In genomic region chr12:57615637-57616036, GRCh38 we compare ENCODE assay signal across 24 cellular contexts. TPM values are rescaled to one million over a fixed set of nuclear protein-coding genes. Genes with fewer than 3 reads are reported as not detected.
DNase-seq lines count a peak whose midpoint lies in the region; ATAC-seq, FAIRE-seq and TF ChIP-seq lines count a peak whose summit lies in the region.
"Had no signal": no experiment of that assay in that cellular context is flagged by ENCODE, and none has a peak within 500 bp of the region (broad histone marks: within the 10 kb centered on the region; RNA-seq: fewer than 3 reads in every experiment).

No MANE protein-coding gene starts in this region.

- no peaks in the 10 kb centered on the region for H3K36me3 Mint-ChIP-seq in activated T-helper 17 cell treated with anti-CD3 and anti-CD28 coated beads, Interleukin-2, amount 50 U/mL, for 72 hours (ENCODE audit: low read depth)
- H3K36me3 Mint-ChIP-seq: CD4-positive, alpha-beta memory T cell had no signal

- H3K9me3 Mint-ChIP-seq in activated T-helper 17 cell treated with anti-CD3 and anti-CD28 coated beads, Interleukin-2, amount 50 U/mL, for 72 hours: no peaks in the 10 kb centered on the region
- H3K9me3 Mint-ChIP-seq: CD4-positive, alpha-beta memory T cell had no signal

- TF ChIP-seq CTCF in heart left ventricle (IDR thresholded peaks at IDR 0.05) (no peak), right atrium auricular region (IDR thresholded peaks at IDR 0.05) (no peak), GM13976 (IDR thresholded peaks at IDR 0.05; ENCODE audit: borderline replicate concordance, control extremely low read depth, extremely low read depth, insufficient read depth, missing control alignments) (no peak), bronchial epithelial cell (IDR thresholded peaks at IDR 0.05; ENCODE audit: insufficient read depth, low read length, severe bottlenecking) (no peak), sigmoid colon (IDR thresholded peaks at IDR 0.05) (no peak)

- H3K9me3 ChIP-seq in heart left ventricle: no peaks in the 10 kb centered on the region
- no peaks in the 10 kb centered on the region for H3K9me3 ChIP-seq in right atrium auricular region
- no peaks in the 10 kb centered on the region for H3K9me3 ChIP-seq in sigmoid colon
- H3K9me3 ChIP-seq: MG63 had no signal

- no peak overlapping the region for H3K27ac Mint-ChIP-seq in activated T-helper 17 cell treated with anti-CD3 and anti-CD28 coated beads, Interleukin-2, amount 50 U/mL, for 72 hours

- H3K27ac ChIP-seq in heart left ventricle: peak overlapping the region in 4 of 12 donors; percentile 5 to 83 (median 44)
- no peak overlapping the region for H3K27ac ChIP-seq in right atrium auricular region
- H3K27ac ChIP-seq in sigmoid colon: peak overlapping the region in 1 of 4 donors; percentile 6
- H3K27ac ChIP-seq: RWPE1 had no signal

- no peak for TF ChIP-seq EP300 in sigmoid colon (IDR thresholded peaks at IDR 0.05)

- peaks cover 0 to 63% (median 21%) of the 10 kb centered on the region in 12 donors for H3K4me1 ChIP-seq in heart left ventricle
- peaks cover 0 to 53% of the 10 kb centered on the region in 2 donors for H3K4me1 ChIP-seq in right atrium auricular region
- H3K4me1 ChIP-seq in sigmoid colon: peaks cover 0 to 60% (median 49%) of the 10 kb centered on the region in 4 donors

- DNase-seq in heart left ventricle (no peak), right atrium auricular region (ENCODE audit: low spot score) (no peak), GM13976 (ENCODE audit: low spot score) (peak; percentile 18), bronchial epithelial cell (ENCODE audit: low read depth) (no peak), sigmoid colon (peak; percentile 41), NCI-H2227 treated with DMSO at 0.1 percent for 48 hours (lab: John Stamatoyannopoulos, UW) (no peak)
- DNase-seq: C1 segment of cervical spinal cord; CD4-positive, alpha-beta memory T cell; COR-L47; DMS53; KBM-7; MG63; NCI-H1694 treated with DMSO at 0.1 percent for 48 hours; NCI-H2081; NCI-H226; NCI-H510A; NCI-H69; SHP77 treated with DMSO at 0.1 percent for 48 hours had no signal

- no peak for ATAC-seq in heart left ventricle
- ATAC-seq in activated T-helper 17 cell treated with anti-CD3 and anti-CD28 coated beads, Interleukin-2, amount 50 U/mL, for 72 hours (replicated peaks): no peak
- ATAC-seq: GM12878, Panc1 had no signal

- in situ Hi-C loops in GM13976 (cut with MboI; ENCODE audit: low sequenced_read_pairs, unreplicated experiment): no loop called here

- H3K27me3 Mint-ChIP-seq in activated T-helper 17 cell treated with anti-CD3 and anti-CD28 coated beads, Interleukin-2, amount 50 U/mL, for 72 hours: peaks cover 40% of the 10 kb centered on the region

- peaks cover 0 to 45% (median 6%) of the 10 kb centered on the region in 9 donors for H3K27me3 ChIP-seq in heart left ventricle
- peaks cover 3% of the 10 kb centered on the region in 2 donors for H3K27me3 ChIP-seq in right atrium auricular region
- H3K27me3 ChIP-seq in bronchial epithelial cell (ENCODE audit: control insufficient read depth, insufficient read depth, low read length): peaks cover 31% of the 10 kb centered on the region
- peaks cover 0 to 9% (median 0%) of the 10 kb centered on the region in 3 donors for H3K27me3 ChIP-seq in sigmoid colon
- H3K27me3 ChIP-seq: MG63 had no signal

- intact Hi-C loops in heart left ventricle (cut with DNase I): no loop called here
- intact Hi-C loops in sigmoid colon (cut with DNase I): no loop called here

- peak; percentile 36 for FAIRE-seq in bronchial epithelial cell (lab: Jason Lieb, UNC)
- FAIRE-seq: GM12878, GM19239, H54 had no signal

- H3K36me3 ChIP-seq in heart left ventricle (peaks cover 0 to 28% (median 10%) of the 10 kb centered on the region in 9 donors), right atrium auricular region (no peaks in the 10 kb centered on the region), bronchial epithelial cell (ENCODE audit: control insufficient read depth, insufficient read depth, low read length) (no peaks in the 10 kb centered on the region), sigmoid colon (peaks cover 16 to 39% (median 25%) of the 10 kb centered on the region in 4 donors)

- no peak for TF ChIP-seq POLR2A in heart left ventricle (IDR thresholded peaks at IDR 0.05)
- TF ChIP-seq POLR2A in sigmoid colon (IDR thresholded peaks at IDR 0.05): no peak

- H3K4me3 Mint-ChIP-seq in activated T-helper 17 cell treated with anti-CD3 and anti-CD28 coated beads, Interleukin-2, amount 50 U/mL, for 72 hours: no peak overlapping the region

- no peaks in the 10 kb centered on the region for H3K4me1 Mint-ChIP-seq in activated T-helper 17 cell treated with anti-CD3 and anti-CD28 coated beads, Interleukin-2, amount 50 U/mL, for 72 hours

- peak overlapping the region in 7 of 12 donors; percentile 35 to 54 (median 49) for H3K4me3 ChIP-seq in heart left ventricle
- no peak overlapping the region for H3K4me3 ChIP-seq in right atrium auricular region
- no peak overlapping the region for H3K4me3 ChIP-seq in bronchial epithelial cell (ENCODE audit: low read depth, low read length)
- H3K4me3 ChIP-seq in sigmoid colon: no peak overlapping the region
- H3K4me3 ChIP-seq: GM12878, MG63 had no signal

- WGBS in heart left ventricle, 4 donors: 71 to 83% (median 78%) methylated on average over 4 to 5 of the region's 5 CpGs
- 78 to 84% methylated on average over 5 of the region's 5 CpGs for WGBS in sigmoid colon, 2 donors

RNA-seq across cellular contexts. Expression of gene ARHGEF25, which starts 4.4 kb away (rescaled TPM):
- total RNA-seq in heart left ventricle (10 to 100 TPM in 4 of 9 donors, 1 to 10 TPM in 5; 5.5 to 11.5 (median 9.5) TPM), right atrium auricular region (10 to 100 TPM in 1 of 2 donors, 1 to 10 TPM in 1; 7.4 to 11.0 TPM), bronchial epithelial cell (0.26 and 0.53 TPM in 2 replicates), sigmoid colon (100 to 1,000 TPM in 3 of 4 donors, 10 to 100 TPM in 1; 99.4 to 140 (median 113) TPM)
- polyA plus RNA-seq in heart left ventricle (10 to 100 TPM; 10.2 to 20.3 TPM), sigmoid colon (10 to 100 TPM in 2 of 3 donors, 1 to 10 TPM in 1; 5.8 to 22.8 (median 18.2) TPM)
- total RNA-seq in activated T-helper 17 cell treated with anti-CD3 and anti-CD28 coated beads, Interleukin-2, amount 50 U/mL, for 72 hours: 1 to 10 TPM; 1.5 to 1.6 TPM
- polyA plus RNA-seq: CD4-positive, alpha-beta memory T cell had no signal

RNA-seq across cellular contexts. Expression of gene DTX3, which starts 11.0 kb away (rescaled TPM):
- 10 to 100 TPM; 15.6 to 30.7 (median 22.4) TPM for total RNA-seq in heart left ventricle
- polyA plus RNA-seq in heart left ventricle: 10 to 100 TPM; 16.3 to 28.3 TPM
- 10 to 100 TPM; 22.3 to 32.5 TPM for total RNA-seq in right atrium auricular region
- 1.5 and 3.7 TPM in 2 replicates for total RNA-seq in bronchial epithelial cell
- 10 to 100 TPM; 42.9 to 68.4 (median 50.7) TPM for total RNA-seq in sigmoid colon
- polyA plus RNA-seq in sigmoid colon: 10 to 100 TPM in 1 of 3 donors, 1 to 10 TPM in 2; 1.2 to 12.5 (median 8.4) TPM
- 10 to 100 TPM; 16.7 to 19.5 TPM for total RNA-seq in activated T-helper 17 cell treated with anti-CD3 and anti-CD28 coated beads, Interleukin-2, amount 50 U/mL, for 72 hours

RNA-seq across cellular contexts. Expression of gene B4GALNT1, which starts 17.4 kb away (rescaled TPM):
- total RNA-seq in heart left ventricle: 1 to 10 TPM; 1.9 to 8.8 (median 5.9) TPM
- 1 to 10 TPM; 2.6 to 5.1 TPM for polyA plus RNA-seq in heart left ventricle
- 1 to 10 TPM; 3.5 to 4.4 TPM for total RNA-seq in right atrium auricular region
- total RNA-seq in bronchial epithelial cell: 0.13 TPM in 1 of 2 replicates, not detected in the other
- total RNA-seq in sigmoid colon: 1 to 10 TPM in 3 of 4 donors, under 1 TPM in 1; 0.99 to 4.4 (median 3.3) TPM
- polyA plus RNA-seq in sigmoid colon: 1 to 10 TPM in 1 of 3 donors, not detected in 2; 2.7 TPM
- 1 to 10 TPM; 1.5 to 3.7 TPM for total RNA-seq in activated T-helper 17 cell treated with anti-CD3 and anti-CD28 coated beads, Interleukin-2, amount 50 U/mL, for 72 hours
- total RNA-seq: CD4-positive, alpha-beta memory T cell had no signal
- polyA plus RNA-seq: CD4-positive, alpha-beta memory T cell had no signal

RNA-seq across cellular contexts. Expression of gene PIP4K2C, which starts 24.6 kb away (rescaled TPM):
- total RNA-seq in heart left ventricle: 10 to 100 TPM; 12.9 to 31.0 (median 17.0) TPM
- polyA plus RNA-seq in heart left ventricle: 10 to 100 TPM in 1 of 2 donors, 1 to 10 TPM in 1; 4.6 to 22.6 TPM
- total RNA-seq in right atrium auricular region: 10 to 100 TPM; 22.1 to 25.2 TPM
- total RNA-seq in bronchial epithelial cell: 38.4 and 46.3 TPM in 2 replicates
- total RNA-seq in sigmoid colon: 10 to 100 TPM; 13.3 to 22.8 (median 18.4) TPM
- 10 to 100 TPM; 21.0 to 30.5 (median 28.6) TPM for polyA plus RNA-seq in sigmoid colon
- total RNA-seq in activated T-helper 17 cell treated with anti-CD3 and anti-CD28 coated beads, Interleukin-2, amount 50 U/mL, for 72 hours: 10 to 100 TPM; 16.0 to 23.0 TPM

Comparison
In these comparisons a context has a peak if more than half of its experiments do, and no peak if none do; other contexts are left out.
1. H3K4me3 ChIP-seq: peak in heart left ventricle (7 of 12); none in right atrium auricular region (0 of 2), bronchial epithelial cell (single experiment) and sigmoid colon (0 of 4).
2. DNase-seq: peak in GM13976 (single experiment) and sigmoid colon (single experiment); none in heart left ventricle (0 of 5), right atrium auricular region (single experiment), bronchial epithelial cell (single experiment) and NCI-H2227 treated with DMSO at 0.1 percent for 48 hours (single experiment).
3. RNA of gene ARHGEF25, which starts 4.4 kb away (total RNA-seq): 99.4 to 140 TPM in sigmoid colon; 7.4 to 11.0 TPM in right atrium auricular region, 5.5 to 11.5 TPM in heart left ventricle, 1.5 to 1.6 TPM in activated T-helper 17 cell treated with anti-CD3 and anti-CD28 coated beads, Interleukin-2, amount 50 U/mL, for 72 hours and 0.26 to 0.53 TPM in bronchial epithelial cell; every median in the first group is over 4 times any median in the second.